8 cellular contexts compared by ENCODE assay signal in genomic region chr7:148697950-148698396, GRCh38. TPM values are rescaled to one million over a fixed set of nuclear protein-coding genes. Genes with fewer than 3 reads are reported as not detected.
DNase-seq lines count a peak whose midpoint lies in the region; ATAC-seq and TF ChIP-seq lines count a peak whose summit lies in the region.

No MANE protein-coding gene starts in this region.

- ATAC-seq in thoracic aorta (ENCODE audit: insufficient number of reproducible peaks, low FRiP score, low read depth): no peak

- DNase-seq in stimulated activated CD4-positive, alpha-beta T cell treated with anti-CD3 and anti-CD28 coated beads, Interleukin-4, amount 100 ng/mL, for 24 hours: peak; percentile 29
- DNase-seq in stimulated activated CD4-positive, alpha-beta T cell treated with anti-CD3 and anti-CD28 coated beads, Interleukin-4, amount 100 ng/mL, for 1 hour: no peak
- peak; percentile 28 for DNase-seq in astrocyte of the spinal cord (ENCODE audit: low read depth, low spot score)
- peak in 1 of 2 donors; percentile 20 for DNase-seq in lower leg skin (ENCODE audit: low spot score in 2 of 2)
- no peak for DNase-seq in thoracic aorta (ENCODE audit: low spot score)
- DNase-seq in NCI-H2029 (lab: John Stamatoyannopoulos, UW): no peak
- no peak for DNase-seq in ecto neural progenitor cell (ENCODE audit: low spot score)

- in situ Hi-C loops in astrocyte of the spinal cord (cut with HindIII; ENCODE audit: low sequenced_read_pairs): no loop called here

- H3K27me3 ChIP-seq in KMS-11 (ENCODE audit: insufficient read depth, low read depth) (no peaks in the 10 kb centered on the region), thoracic aorta (replicated peaks; ENCODE audit: insufficient read depth) (no peaks in the 10 kb centered on the region)

- TF ChIP-seq CTCF in KMS-11 (conservative IDR thresholded peaks at IDR 0.05; ENCODE audit: low read depth, low read length) (no peak), astrocyte of the spinal cord (IDR thresholded peaks at IDR 0.05; ENCODE audit: low read depth, low read length) (no peak), lower leg skin (IDR thresholded peaks at IDR 0.05) (no peak), thoracic aorta (IDR thresholded peaks at IDR 0.05) (no peak)

- H3K4me2 ChIP-seq in KMS-11: peak overlapping the region; percentile 94

- H3K4me1 ChIP-seq in KMS-11 (ENCODE audit: low read depth, poor library complexity, severe bottlenecking) (peaks cover 36% of the 10 kb centered on the region), thoracic aorta (ENCODE audit: control insufficient read depth in 1 of 2, low read depth in 2 of 2) (peaks cover 28 to 29% of the 10 kb centered on the region in 2 donors)

- H3K4me3 ChIP-seq in KMS-11 (IDR thresholded peaks at IDR 0.05; ENCODE audit: insufficient read depth, low read depth, low read length) (peak overlapping the region; percentile 6), astrocyte of the spinal cord (ENCODE audit: low read depth, low read length) (peak overlapping the region; percentile 73), lower leg skin (ENCODE audit: low read depth, poor library complexity, severe bottlenecking) (peak overlapping the region; percentile 81), thoracic aorta (peak overlapping the region; percentile 88)

- H3K9me3 ChIP-seq in thoracic aorta: no peaks in the 10 kb centered on the region

- H3K9ac ChIP-seq in KMS-11: peak overlapping the region; percentile 96

- intact Hi-C loops in lower leg skin (cut with DNase I; ENCODE audit: low total_unique reads): no loop called here

- WGBS in lower leg skin, 2 donors: 0 to 1% methylated on average over 16 to 17 of the region's 18 CpGs

- H3K36me3 ChIP-seq in KMS-11 (ENCODE audit: insufficient read depth) (no peaks in the 10 kb centered on the region), thoracic aorta (no peaks in the 10 kb centered on the region)

- TF ChIP-seq POLR2A in lower leg skin (IDR thresholded peaks at IDR 0.05): no peak

- peaks cover 62% of the 10 kb centered on the region for H3K79me2 ChIP-seq in KMS-11 (ENCODE audit: insufficient read depth, low read depth)

- peak overlapping the region; percentile 77 for H2AFZ ChIP-seq in KMS-11 (ENCODE audit: low read depth)

- peaks cover 22% of the 10 kb centered on the region for H4K20me1 ChIP-seq in KMS-11 (ENCODE audit: insufficient read depth)

- H3K27ac ChIP-seq in KMS-11 (peak overlapping the region; percentile 92), thoracic aorta (peak overlapping the region; percentile 94 to 95)

RNA-seq across cellular contexts. Expression of gene CUL1, which starts 0.7 kb away (rescaled TPM):
- total RNA-seq in lower leg skin (10 to 100 TPM; 49.6 to 56.5 (median 52.6) TPM), thoracic aorta (10 to 100 TPM; 47.0 to 60.0 TPM)

Comparison
In these comparisons a context has a peak if more than half of its experiments do, and no peak if none do; other contexts are left out.
1. DNase-seq: peak in stimulated activated CD4-positive, alpha-beta T cell treated with anti-CD3 and anti-CD28 coated beads, Interleukin-4, amount 100 ng/mL, for 24 hours (single experiment) and astrocyte of the spinal cord (single experiment); none in stimulated activated CD4-positive, alpha-beta T cell treated with anti-CD3 and anti-CD28 coated beads, Interleukin-4, amount 100 ng/mL, for 1 hour (single experiment), thoracic aorta (single experiment), NCI-H2029 (single experiment) and ecto neural progenitor cell (single experiment).
2. H3K4me3 ChIP-seq: peak in every context shown above with its lines; median percentile 88 in thoracic aorta; 81 in lower leg skin; 73 in astrocyte of the spinal cord; 6 in KMS-11.